ENCODE assay signal across 17 cellular contexts in the genomic region with DNA sequence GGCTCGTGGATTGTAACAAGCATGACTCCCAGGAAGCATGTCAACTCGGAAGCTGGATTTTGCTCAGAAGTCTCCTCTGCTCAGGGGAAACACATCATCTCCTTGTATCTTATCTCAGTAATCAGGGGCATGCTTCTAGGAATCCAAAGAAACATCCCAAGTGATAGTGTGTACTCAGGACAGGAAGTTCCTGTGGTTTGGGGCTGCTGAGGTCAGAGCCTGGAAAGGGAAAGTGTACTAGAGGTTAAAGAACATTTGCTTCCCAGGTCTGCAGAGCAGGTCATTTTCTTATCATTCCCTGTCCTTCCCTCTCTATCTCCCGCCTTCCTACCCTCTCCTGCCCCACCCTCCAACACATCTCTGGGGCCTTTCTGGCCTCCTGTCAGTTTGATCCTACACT. TPM values are rescaled to one million over a fixed set of nuclear protein-coding genes. Genes with fewer than 3 reads are reported as not detected.
DNase-seq lines count a peak whose midpoint lies in the region; ATAC-seq and TF ChIP-seq lines count a peak whose summit lies in the region.
"Had no signal": no experiment of that assay in that cellular context is flagged by ENCODE, and none has a peak within 500 bp of the region (broad histone marks: within the 10 kb centered on the region; RNA-seq: fewer than 3 reads in every experiment).

No MANE protein-coding gene starts in this region.

- no peak overlapping the region for H3K23ac ChIP-seq in mesenchymal stem cell (ENCODE audit: low read length in 2 of 2)

- WGBS in mesenchymal stem cell: 8% methylated on average over 2 of the region's 3 CpGs
- 38 to 55% methylated on average over 3 of the region's 3 CpGs for WGBS in gastroesophageal sphincter (ENCODE audit: low coverage in 1 of 2), 2 donors

- H3K4me1 ChIP-seq in mesenchymal stem cell (ENCODE audit: control insufficient read depth, insufficient read depth, low read depth, low read length): no peaks in the 10 kb centered on the region
- no peaks in the 10 kb centered on the region for H3K4me1 ChIP-seq in gastroesophageal sphincter
- H3K4me1 ChIP-seq: right atrium auricular region had no signal

- H3K36me3 ChIP-seq in brain microvascular endothelial cell (replicated peaks) (no peaks in the 10 kb centered on the region), mesenchymal stem cell (ENCODE audit: control insufficient read depth in 1 of 2, insufficient read depth in 2 of 2, low read depth in 1 of 2, low read length in 2 of 2) (no peaks in the 10 kb centered on the region), gastroesophageal sphincter (no peaks in the 10 kb centered on the region)
- H3K36me3 ChIP-seq: right atrium auricular region had no signal

- no peak overlapping the region for H2BK15ac ChIP-seq in mesenchymal stem cell (ENCODE audit: low read depth, poor library complexity, severe bottlenecking)

- no peak overlapping the region for H3K4me2 ChIP-seq in mesenchymal stem cell (ENCODE audit: low read length, poor library complexity, severe bottlenecking)

- H3K79me1 ChIP-seq in mesenchymal stem cell (replicated peaks; ENCODE audit: low read length, poor library complexity, severe bottlenecking): no peaks in the 10 kb centered on the region

- no peak overlapping the region for H3K9ac ChIP-seq in mesenchymal stem cell (ENCODE audit: low read length)

- H3K4me3 ChIP-seq in brain microvascular endothelial cell (ENCODE audit: low read depth, low read length) (no peak overlapping the region), mesenchymal stem cell (ENCODE audit: insufficient read depth in 1 of 2, low read depth in 1 of 2, low read length in 2 of 2) (no peak overlapping the region), gastroesophageal sphincter (no peak overlapping the region)
- H3K4me3 ChIP-seq: right atrium auricular region had no signal

- no peaks in the 10 kb centered on the region for H3K27me3 ChIP-seq in brain microvascular endothelial cell (replicated peaks)
- H3K27me3 ChIP-seq in mesenchymal stem cell (ENCODE audit: control insufficient read depth in 1 of 2, insufficient read depth in 1 of 2, low read length in 2 of 2): peaks cover 3 to 9% of the 10 kb centered on the region in 2 experiments
- no peaks in the 10 kb centered on the region for H3K27me3 ChIP-seq in gastroesophageal sphincter
- H3K27me3 ChIP-seq: right atrium auricular region had no signal

- no peak overlapping the region for H2AK5ac ChIP-seq in mesenchymal stem cell (ENCODE audit: low read length, severe bottlenecking)

- no peak overlapping the region for H4K8ac ChIP-seq in mesenchymal stem cell (ENCODE audit: low read length)

- no peak for TF ChIP-seq POLR2A in gastroesophageal sphincter (IDR thresholded peaks at IDR 0.05)

- in situ Hi-C loops in KBM-7 (cut with MboI; ENCODE audit: low pct_unique_long_range_greater_than_20kb, low sequenced_read_pairs) (no loop called here), brain microvascular endothelial cell (cut with HindIII; ENCODE audit: low pct_ligation_motif_present, low sequenced_read_pairs) (no loop called here)

- H2BK120ac ChIP-seq in mesenchymal stem cell (ENCODE audit: low read depth, low read length): no peak overlapping the region

- TF ChIP-seq EP300 in gastroesophageal sphincter (IDR thresholded peaks at IDR 0.05): no peak

- H3K14ac ChIP-seq in mesenchymal stem cell (ENCODE audit: low read length in 2 of 2): no peak overlapping the region

- DNase-seq in Daoy (ENCODE audit: low read depth) (peak; percentile 53), KBM-7 (peak; percentile 20), brain microvascular endothelial cell (peak; percentile 39), mesenchymal stem cell (peak; percentile 0), hepatic stellate cell (ENCODE audit: low spot score) (no peak), HuH-7.5 (ENCODE audit: low spot score) (no peak), NCI-H748 (lab: John Stamatoyannopoulos, UW; ENCODE audit: unreplicated experiment) (no peak)
- DNase-seq: activated B cell treated with CpG ODN at 0.5 μM for 24 hours; AML-193; NCI-H82; RPMI8226; stimulated activated CD4-positive, alpha-beta T cell treated with anti-CD3 and anti-CD28 coated beads, Interleukin-1b, Interleukin-23, amount 100 ng/mL, for 48 hours; substantia nigra; T-helper 1 cell had no signal

- H3K4ac ChIP-seq in mesenchymal stem cell (ENCODE audit: low read depth in 1 of 2, low read length in 2 of 2): no peak overlapping the region

- H2AFZ ChIP-seq in mesenchymal stem cell (ENCODE audit: low read depth, low read length): no peak overlapping the region

- peaks cover 5% of the 10 kb centered on the region for H3K9me3 ChIP-seq in mesenchymal stem cell (ENCODE audit: control insufficient read depth, low read length)
- H3K9me3 ChIP-seq in gastroesophageal sphincter: peaks cover 0 to 13% (median 0%) of the 10 kb centered on the region in 3 donors

- TF ChIP-seq CTCF in brain microvascular endothelial cell (IDR thresholded peaks at IDR 0.05; ENCODE audit: low read depth, low read length, missing control alignments): no peak
- no peak for TF ChIP-seq CTCF in gastroesophageal sphincter (IDR thresholded peaks at IDR 0.05)

- H2BK12ac ChIP-seq in mesenchymal stem cell (ENCODE audit: low read length in 2 of 2): no peak overlapping the region

- no peak overlapping the region for H4K91ac ChIP-seq in mesenchymal stem cell (ENCODE audit: low read length)

- no peak overlapping the region for H2BK5ac ChIP-seq in mesenchymal stem cell (ENCODE audit: low read depth, low read length, poor library complexity, severe bottlenecking)

- H3K18ac ChIP-seq in mesenchymal stem cell (ENCODE audit: low read depth in 1 of 2, low read length in 2 of 2): no peak overlapping the region

- H3K27ac ChIP-seq in brain microvascular endothelial cell (no peak overlapping the region), mesenchymal stem cell (ENCODE audit: low read length, poor library complexity, severe bottlenecking) (no peak overlapping the region), gastroesophageal sphincter (no peak overlapping the region)
- H3K27ac ChIP-seq: right atrium auricular region had no signal

- no peak for ATAC-seq in gastroesophageal sphincter

RNA-seq across cellular contexts. Expression of a gene that starts 38.8 kb away (rescaled TPM):
- total RNA-seq in Daoy (2014; rRNA removed; shearing (Covaris generic)): not detected in 2 replicates
- polyA plus RNA-seq in mesenchymal stem cell (2013, experiment 1 of 2): not detected
- not detected for polyA plus RNA-seq in mesenchymal stem cell (2013, experiment 2 of 2)
- total RNA-seq in gastroesophageal sphincter: 1 to 10 TPM in 1 of 4 donors, not detected in 3; 7.8 TPM
- total RNA-seq: activated B cell treated with CpG ODN at 0.5 μM for 24 hours; activated CD8-positive, alpha-beta memory T cell treated with anti-CD3 and anti-CD28 coated beads for 36 hours; right atrium auricular region had no signal

Comparison
In these comparisons a context has a peak if more than half of its experiments do, and no peak if none do; other contexts are left out.
1. DNase-seq: peak in Daoy (single experiment), KBM-7 (single experiment), brain microvascular endothelial cell (single experiment) and mesenchymal stem cell (single experiment); none in hepatic stellate cell (single experiment), HuH-7.5 (single experiment) and NCI-H748 (single experiment).